In the genomic region with DNA sequence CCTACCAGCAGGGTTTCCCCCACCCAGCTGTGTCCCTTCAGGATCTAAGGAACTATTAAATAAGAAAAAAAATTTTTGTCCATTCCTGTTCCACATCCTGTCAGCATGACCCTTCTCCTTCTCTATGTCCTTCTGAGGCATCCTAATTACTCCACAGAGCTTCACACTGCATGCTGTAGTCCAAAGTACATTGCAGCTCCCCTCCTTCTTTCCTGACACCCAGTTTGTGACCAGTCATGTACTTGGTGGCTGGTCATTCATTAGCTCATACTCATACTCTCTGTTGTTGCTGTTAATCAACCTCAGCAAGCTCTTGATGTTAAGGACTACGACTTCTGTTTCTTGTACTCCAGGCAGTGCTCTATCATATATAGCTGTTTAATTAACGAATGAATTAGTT, we compare ENCODE assay signal across 31 cellular contexts. TPM values are rescaled to one million over a fixed set of nuclear protein-coding genes. Genes with fewer than 3 reads are reported as not detected.
"Had no signal": no experiment of that assay in that cellular context is flagged by ENCODE, and none has a peak within 500 bp of the region (broad histone marks: within the 10 kb centered on the region; RNA-seq: fewer than 3 reads in every experiment).

No MANE protein-coding gene starts in this region.

- H3K4me1 ChIP-seq: breast epithelium, SJCRH30 had no signal

- DNase-seq: activated CD4-positive, alpha-beta T cell treated with anti-CD3 and anti-CD28 coated beads, Interleukin-2, amount 10 ng/mL, durations not matched to agents 24 days and 14 days; activated CD4-positive, alpha-beta T cell treated with anti-CD3 and anti-CD28 coated beads, Interleukin-2, amount 50 U/mL, for 4 hours; activated CD4-positive, CD25-positive, alpha-beta regulatory T cell; activated CD8-positive, alpha-beta T cell treated with anti-CD3 and anti-CD28 coated beads for 36 hours; activated gamma-delta T cell; activated naive CD4-positive, alpha-beta T cell treated with Interleukin-2 at 50 U/mL for 16 hours; activated naive CD8-positive, alpha-beta T cell treated with anti-CD3 and anti-CD28 coated beads, Interleukin-2, amount 10 ng/mL, durations not matched to agents 7 days and 5 days; activated T-cell treated with anti-CD3 and anti-CD28 coated beads, Interleukin-2, amount 50 U/mL, for 24 hours; body of pancreas; Kasumi-1; MG63; NCI-H1048; NCI-H1105 treated with DMSO at 0.1 percent for 48 hours; NCI-H1436; NCI-H1694; NCI-H1930; NCI-H2081 treated with DMSO at 0.1 percent for 48 hours; NCI-H345; NCI-H524 treated with DMSO at 0.1 percent for 48 hours; SHP77; SJCRH30; T1000; WERI-Rb-1 had no signal

- ATAC-seq: activated CD8-positive, alpha-beta T cell treated with anti-CD3 and anti-CD28 coated beads for 36 hours; body of pancreas; Panc1 had no signal

- H3K27me3 ChIP-seq: body of pancreas, breast epithelium, MG63, SJCRH30 had no signal

- H3K4me3 Mint-ChIP-seq: activated CD4-positive, alpha-beta T cell treated with anti-CD3 and anti-CD28 coated beads, Interleukin-2, amount 10 ng/mL, durations not matched to agents 24 days and 14 days; activated CD8-positive, alpha-beta T cell treated with anti-CD3 and anti-CD28 coated beads for 36 hours; activated naive CD4-positive, alpha-beta T cell treated with anti-CD3 and anti-CD28 coated beads, Interleukin-2, amount 50 U/mL, for 24 hours; activated naive CD8-positive, alpha-beta T cell treated with anti-CD3 and anti-CD28 coated beads, Interleukin-2, amount 10 ng/mL, durations not matched to agents 7 days and 5 days; activated T-cell treated with anti-CD3 and anti-CD28 coated beads, Interleukin-2, amount 50 U/mL, for 24 hours had no signal

- H3K9me3 ChIP-seq: body of pancreas, breast epithelium, MG63 had no signal

- H3K27ac Mint-ChIP-seq: activated CD4-positive, alpha-beta T cell treated with anti-CD3 and anti-CD28 coated beads, Interleukin-2, amount 10 ng/mL, durations not matched to agents 24 days and 14 days; activated CD8-positive, alpha-beta T cell treated with anti-CD3 and anti-CD28 coated beads for 36 hours; activated naive CD4-positive, alpha-beta T cell treated with anti-CD3 and anti-CD28 coated beads, Interleukin-2, amount 50 U/mL, for 24 hours; activated naive CD8-positive, alpha-beta T cell treated with anti-CD3 and anti-CD28 coated beads, Interleukin-2, amount 10 ng/mL, durations not matched to agents 7 days and 5 days; activated T-cell treated with anti-CD3 and anti-CD28 coated beads, Interleukin-2, amount 50 U/mL, for 24 hours; activated T-helper 2 cell treated with anti-CD3 and anti-CD28 coated beads, Interferon-gamma antibody, Interleukin-2, Interleukin-4, amounts not matched to agents 10 μg/mL and 5 μg/mL and 100 μg/mL, durations not matched to agents 14 hours and 24 hours and 36 hours had no signal

- H3K36me3 ChIP-seq: breast epithelium, MG63, SJCRH30, WERI-Rb-1 had no signal

- H3K4me3 ChIP-seq: body of pancreas, breast epithelium, MG63, SJCRH30, SK-N-MC had no signal

- H3K4me1 Mint-ChIP-seq: activated CD4-positive, alpha-beta T cell treated with anti-CD3 and anti-CD28 coated beads, Interleukin-2, amount 10 ng/mL, durations not matched to agents 24 days and 14 days; activated naive CD4-positive, alpha-beta T cell treated with anti-CD3 and anti-CD28 coated beads, Interleukin-2, amount 50 U/mL, for 24 hours; activated naive CD8-positive, alpha-beta T cell treated with anti-CD3 and anti-CD28 coated beads, Interleukin-2, amount 10 ng/mL, durations not matched to agents 7 days and 5 days had no signal

- H3K36me3 Mint-ChIP-seq: activated naive CD4-positive, alpha-beta T cell treated with anti-CD3 and anti-CD28 coated beads, Interleukin-2, amount 50 U/mL, for 24 hours; activated naive CD8-positive, alpha-beta T cell treated with anti-CD3 and anti-CD28 coated beads, Interleukin-2, amount 10 ng/mL, durations not matched to agents 7 days and 5 days had no signal

- H3K9me3 Mint-ChIP-seq: activated CD8-positive, alpha-beta T cell treated with anti-CD3 and anti-CD28 coated beads for 36 hours; activated naive CD8-positive, alpha-beta T cell treated with anti-CD3 and anti-CD28 coated beads, Interleukin-2, amount 10 ng/mL, durations not matched to agents 7 days and 5 days; activated T-cell treated with anti-CD3 and anti-CD28 coated beads, Interleukin-2, amount 50 U/mL, for 24 hours; activated T-helper 2 cell treated with anti-CD3 and anti-CD28 coated beads, Interferon-gamma antibody, Interleukin-2, Interleukin-4, amounts not matched to agents 10 μg/mL and 5 μg/mL and 100 μg/mL, durations not matched to agents 14 hours and 24 hours and 36 hours had no signal

RNA-seq across cellular contexts. Expression of a gene that starts 2.4 kb away (rescaled TPM):
- total RNA-seq: activated CD4-positive, alpha-beta T cell treated with anti-CD3 and anti-CD28 coated beads, Interleukin-2, amount 10 ng/mL, durations not matched to agents 24 days and 14 days; activated CD8-positive, alpha-beta memory T cell treated with anti-CD3 and anti-CD28 coated beads for 36 hours; activated CD8-positive, alpha-beta T cell treated with anti-CD3 and anti-CD28 coated beads for 36 hours; activated naive CD8-positive, alpha-beta T cell treated with anti-CD3 and anti-CD28 coated beads, Interleukin-2, amount 10 ng/mL, durations not matched to agents 7 days and 5 days; activated T-helper 2 cell treated with anti-CD3 and anti-CD28 coated beads, Interferon-gamma antibody, Interleukin-2, Interleukin-4, amounts not matched to agents 10 μg/mL and 5 μg/mL and 100 μg/mL, durations not matched to agents 14 hours and 24 hours and 36 hours; T-helper 1 cell treated with Interleukin-12 subunit alpha and Interleukin-12 subunit beta and Interleukin-4 antibody, amounts not matched to agents 30 ng/mL and 1 ng/mL, for 36 hours; T-helper 2 cell treated with Interferon-gamma antibody and Interleukin-4, amounts not matched to agents 100 ng/mL and 5 ng/mL, for 36 hours had no signal
